In the genomic region with DNA sequence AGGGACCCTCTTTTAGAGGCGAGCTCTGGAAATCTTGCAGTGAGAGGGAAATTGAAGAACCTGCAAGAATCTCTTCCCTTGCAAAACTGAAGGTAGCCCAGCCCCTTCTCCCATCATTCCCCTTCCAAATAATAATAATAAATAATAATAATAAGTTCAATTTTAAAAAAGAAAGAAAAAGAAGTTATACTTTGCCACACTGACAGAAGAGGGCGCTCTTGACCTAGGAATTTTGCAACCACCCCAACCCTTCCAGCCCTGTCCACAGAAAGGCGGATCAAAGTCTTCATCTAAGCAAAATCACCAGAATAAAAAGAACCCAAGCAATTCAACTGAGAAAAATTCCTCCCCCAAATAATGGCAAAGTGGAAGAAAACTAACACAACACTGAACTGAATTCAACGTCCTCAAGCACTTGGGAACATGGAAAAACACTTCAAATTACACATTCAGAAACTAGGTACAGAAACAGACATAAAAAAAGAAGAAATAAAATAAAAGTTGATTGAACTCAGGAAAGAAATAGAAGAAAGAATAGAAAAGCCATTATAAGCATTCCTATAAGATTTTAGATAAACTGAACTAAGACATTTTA, we compare ENCODE assay signal across 1 cellular context.
TF ChIP-seq lines count a peak whose summit lies in the region.

No MANE protein-coding gene starts in this region.

TF ChIP-seq in HCT116, 20 proteins besides CTCF, POLR2A, EP300 and RAD21 (continued from another document):
- TF ChIP-seq, protein P1, sequence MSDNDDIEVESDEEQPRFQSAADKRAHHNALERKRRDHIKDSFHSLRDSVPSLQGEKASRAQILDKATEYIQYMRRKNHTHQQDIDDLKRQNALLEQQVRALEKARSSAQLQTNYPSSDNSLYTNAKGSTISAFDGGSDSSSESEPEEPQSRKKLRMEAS (IDR thresholded peaks at IDR 0.05) = no peak
- TF ChIP-seq YY1 (IDR thresholded peaks at IDR 0.05; ENCODE audit: extremely low read depth, insufficient replicate concordance, low read depth, low read length) (no peak), ZNF274 (IDR thresholded peaks at IDR 0.05; ENCODE audit: low read depth, low read length) (no peak), EZH2 (IDR thresholded peaks at IDR 0.05) (no peak), CBX3 (IDR thresholded peaks at IDR 0.05; ENCODE audit: low read depth) (no peak), JUND (IDR thresholded peaks at IDR 0.05) (no peak), POLR2AphosphoS5 (IDR thresholded peaks at IDR 0.05; ENCODE audit: low read depth, low read length) (no peak), SIN3A (IDR thresholded peaks at IDR 0.05; ENCODE audit: low read depth) (no peak)
- TF ChIP-seq, protein P2, sequence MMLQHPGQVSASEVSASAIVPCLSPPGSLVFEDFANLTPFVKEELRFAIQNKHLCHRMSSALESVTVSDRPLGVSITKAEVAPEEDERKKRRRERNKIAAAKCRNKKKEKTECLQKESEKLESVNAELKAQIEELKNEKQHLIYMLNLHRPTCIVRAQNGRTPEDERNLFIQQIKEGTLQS (IDR thresholded peaks at IDR 0.05) = no peak
- TF ChIP-seq, protein P3, sequence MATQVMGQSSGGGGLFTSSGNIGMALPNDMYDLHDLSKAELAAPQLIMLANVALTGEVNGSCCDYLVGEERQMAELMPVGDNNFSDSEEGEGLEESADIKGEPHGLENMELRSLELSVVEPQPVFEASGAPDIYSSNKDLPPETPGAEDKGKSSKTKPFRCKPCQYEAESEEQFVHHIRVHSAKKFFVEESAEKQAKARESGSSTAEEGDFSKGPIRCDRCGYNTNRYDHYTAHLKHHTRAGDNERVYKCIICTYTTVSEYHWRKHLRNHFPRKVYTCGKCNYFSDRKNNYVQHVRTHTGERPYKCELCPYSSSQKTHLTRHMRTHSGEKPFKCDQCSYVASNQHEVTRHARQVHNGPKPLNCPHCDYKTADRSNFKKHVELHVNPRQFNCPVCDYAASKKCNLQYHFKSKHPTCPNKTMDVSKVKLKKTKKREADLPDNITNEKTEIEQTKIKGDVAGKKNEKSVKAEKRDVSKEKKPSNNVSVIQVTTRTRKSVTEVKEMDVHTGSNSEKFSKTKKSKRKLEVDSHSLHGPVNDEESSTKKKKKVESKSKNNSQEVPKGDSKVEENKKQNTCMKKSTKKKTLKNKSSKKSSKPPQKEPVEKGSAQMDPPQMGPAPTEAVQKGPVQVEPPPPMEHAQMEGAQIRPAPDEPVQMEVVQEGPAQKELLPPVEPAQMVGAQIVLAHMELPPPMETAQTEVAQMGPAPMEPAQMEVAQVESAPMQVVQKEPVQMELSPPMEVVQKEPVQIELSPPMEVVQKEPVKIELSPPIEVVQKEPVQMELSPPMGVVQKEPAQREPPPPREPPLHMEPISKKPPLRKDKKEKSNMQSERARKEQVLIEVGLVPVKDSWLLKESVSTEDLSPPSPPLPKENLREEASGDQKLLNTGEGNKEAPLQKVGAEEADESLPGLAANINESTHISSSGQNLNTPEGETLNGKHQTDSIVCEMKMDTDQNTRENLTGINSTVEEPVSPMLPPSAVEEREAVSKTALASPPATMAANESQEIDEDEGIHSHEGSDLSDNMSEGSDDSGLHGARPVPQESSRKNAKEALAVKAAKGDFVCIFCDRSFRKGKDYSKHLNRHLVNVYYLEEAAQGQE (IDR thresholded peaks at IDR 0.05; ENCODE audit: low read depth) = no peak
